Comparison of ENCODE assay signal across 1 cellular context in the genomic region with DNA sequence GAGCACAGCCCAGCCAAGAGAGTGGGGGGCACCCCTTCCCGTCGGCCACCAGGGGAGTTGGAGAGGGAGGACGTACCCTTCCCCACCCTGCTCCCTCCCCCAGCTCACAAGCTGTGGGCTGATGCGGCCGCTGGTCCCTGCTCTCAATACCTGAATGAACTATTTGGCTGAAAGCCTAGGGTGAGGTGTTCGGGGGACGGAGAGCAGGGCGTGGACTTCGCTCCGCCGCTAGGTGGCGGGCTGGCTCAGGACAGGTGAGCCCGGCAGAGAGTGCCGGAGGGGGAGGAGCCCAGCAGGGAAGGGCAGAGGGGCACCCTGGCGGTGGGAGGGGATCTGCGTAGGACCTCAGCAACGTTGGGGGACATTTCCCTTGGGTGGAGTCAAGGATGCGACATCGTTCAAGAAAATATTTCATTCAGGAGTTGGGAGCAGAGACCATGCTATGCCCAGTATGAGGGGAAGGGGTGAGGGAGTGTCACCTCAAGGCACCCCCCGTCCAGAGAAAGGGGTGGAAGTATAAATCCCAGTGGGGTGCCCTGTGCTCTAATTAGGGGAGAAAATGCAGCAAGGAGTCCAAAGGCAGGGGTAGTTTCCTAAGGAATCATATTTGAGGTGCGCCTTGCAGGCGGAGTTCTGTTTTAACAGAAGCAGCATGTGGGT.
A peak's percentile ranks its signal among the peaks of the same experiment; 100 is the strongest.
TF ChIP-seq lines count a peak whose summit lies in the region.

No MANE protein-coding gene starts in this region.

TF ChIP-seq in HepG2, 621 proteins besides CTCF, POLR2A, EP300 and RAD21 (continued from another document and continues in another):
- TF ChIP-seq, protein P1, sequence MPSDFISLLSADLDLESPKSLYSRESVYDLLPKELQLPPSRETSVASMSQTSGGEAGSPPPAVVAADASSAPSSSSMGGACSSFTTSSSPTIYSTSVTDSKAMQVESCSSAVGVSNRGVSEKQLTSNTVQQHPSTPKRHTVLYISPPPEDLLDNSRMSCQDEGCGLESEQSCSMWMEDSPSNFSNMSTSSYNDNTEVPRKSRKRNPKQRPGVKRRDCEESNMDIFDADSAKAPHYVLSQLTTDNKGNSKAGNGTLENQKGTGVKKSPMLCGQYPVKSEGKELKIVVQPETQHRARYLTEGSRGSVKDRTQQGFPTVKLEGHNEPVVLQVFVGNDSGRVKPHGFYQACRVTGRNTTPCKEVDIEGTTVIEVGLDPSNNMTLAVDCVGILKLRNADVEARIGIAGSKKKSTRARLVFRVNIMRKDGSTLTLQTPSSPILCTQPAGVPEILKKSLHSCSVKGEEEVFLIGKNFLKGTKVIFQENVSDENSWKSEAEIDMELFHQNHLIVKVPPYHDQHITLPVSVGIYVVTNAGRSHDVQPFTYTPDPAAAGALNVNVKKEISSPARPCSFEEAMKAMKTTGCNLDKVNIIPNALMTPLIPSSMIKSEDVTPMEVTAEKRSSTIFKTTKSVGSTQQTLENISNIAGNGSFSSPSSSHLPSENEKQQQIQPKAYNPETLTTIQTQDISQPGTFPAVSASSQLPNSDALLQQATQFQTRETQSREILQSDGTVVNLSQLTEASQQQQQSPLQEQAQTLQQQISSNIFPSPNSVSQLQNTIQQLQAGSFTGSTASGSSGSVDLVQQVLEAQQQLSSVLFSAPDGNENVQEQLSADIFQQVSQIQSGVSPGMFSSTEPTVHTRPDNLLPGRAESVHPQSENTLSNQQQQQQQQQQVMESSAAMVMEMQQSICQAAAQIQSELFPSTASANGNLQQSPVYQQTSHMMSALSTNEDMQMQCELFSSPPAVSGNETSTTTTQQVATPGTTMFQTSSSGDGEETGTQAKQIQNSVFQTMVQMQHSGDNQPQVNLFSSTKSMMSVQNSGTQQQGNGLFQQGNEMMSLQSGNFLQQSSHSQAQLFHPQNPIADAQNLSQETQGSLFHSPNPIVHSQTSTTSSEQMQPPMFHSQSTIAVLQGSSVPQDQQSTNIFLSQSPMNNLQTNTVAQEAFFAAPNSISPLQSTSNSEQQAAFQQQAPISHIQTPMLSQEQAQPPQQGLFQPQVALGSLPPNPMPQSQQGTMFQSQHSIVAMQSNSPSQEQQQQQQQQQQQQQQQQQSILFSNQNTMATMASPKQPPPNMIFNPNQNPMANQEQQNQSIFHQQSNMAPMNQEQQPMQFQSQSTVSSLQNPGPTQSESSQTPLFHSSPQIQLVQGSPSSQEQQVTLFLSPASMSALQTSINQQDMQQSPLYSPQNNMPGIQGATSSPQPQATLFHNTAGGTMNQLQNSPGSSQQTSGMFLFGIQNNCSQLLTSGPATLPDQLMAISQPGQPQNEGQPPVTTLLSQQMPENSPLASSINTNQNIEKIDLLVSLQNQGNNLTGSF (CRISPR knock-in tag; IDR thresholded peaks at IDR 0.05): no peak
- no peak for TF ChIP-seq NONO (IDR thresholded peaks at IDR 0.05)
- TF ChIP-seq NONO (CRISPR knock-in tag; conservative IDR thresholded peaks at IDR 0.05): peak; percentile 90
- TF ChIP-seq, protein P2, sequence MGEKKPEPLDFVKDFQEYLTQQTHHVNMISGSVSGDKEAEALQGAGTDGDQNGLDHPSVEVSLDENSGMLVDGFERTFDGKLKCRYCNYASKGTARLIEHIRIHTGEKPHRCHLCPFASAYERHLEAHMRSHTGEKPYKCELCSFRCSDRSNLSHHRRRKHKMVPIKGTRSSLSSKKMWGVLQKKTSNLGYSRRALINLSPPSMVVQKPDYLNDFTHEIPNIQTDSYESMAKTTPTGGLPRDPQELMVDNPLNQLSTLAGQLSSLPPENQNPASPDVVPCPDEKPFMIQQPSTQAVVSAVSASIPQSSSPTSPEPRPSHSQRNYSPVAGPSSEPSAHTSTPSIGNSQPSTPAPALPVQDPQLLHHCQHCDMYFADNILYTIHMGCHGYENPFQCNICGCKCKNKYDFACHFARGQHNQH (CRISPR knock-in tag; IDR thresholded peaks at IDR 0.05): peak; percentile 56; the same call in 1 of the 2 replicates
- peak; percentile 43; the same call in 1 of the 2 replicates for TF ChIP-seq FOXA3 (CRISPR knock-in tag; IDR thresholded peaks at IDR 0.05)
- TF ChIP-seq ISX (CRISPR knock-in tag; conservative IDR thresholded peaks at IDR 0.05): no peak
- peak; percentile 48; the same call in 1 of the 2 replicates for TF ChIP-seq ZBTB38 (CRISPR knock-in tag; IDR thresholded peaks at IDR 0.05)
- TF ChIP-seq, protein P3, sequence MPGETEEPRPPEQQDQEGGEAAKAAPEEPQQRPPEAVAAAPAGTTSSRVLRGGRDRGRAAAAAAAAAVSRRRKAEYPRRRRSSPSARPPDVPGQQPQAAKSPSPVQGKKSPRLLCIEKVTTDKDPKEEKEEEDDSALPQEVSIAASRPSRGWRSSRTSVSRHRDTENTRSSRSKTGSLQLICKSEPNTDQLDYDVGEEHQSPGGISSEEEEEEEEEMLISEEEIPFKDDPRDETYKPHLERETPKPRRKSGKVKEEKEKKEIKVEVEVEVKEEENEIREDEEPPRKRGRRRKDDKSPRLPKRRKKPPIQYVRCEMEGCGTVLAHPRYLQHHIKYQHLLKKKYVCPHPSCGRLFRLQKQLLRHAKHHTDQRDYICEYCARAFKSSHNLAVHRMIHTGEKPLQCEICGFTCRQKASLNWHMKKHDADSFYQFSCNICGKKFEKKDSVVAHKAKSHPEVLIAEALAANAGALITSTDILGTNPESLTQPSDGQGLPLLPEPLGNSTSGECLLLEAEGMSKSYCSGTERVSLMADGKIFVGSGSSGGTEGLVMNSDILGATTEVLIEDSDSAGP (CRISPR knock-in tag; IDR thresholded peaks at IDR 0.05; ENCODE audit: borderline replicate concordance): peak; percentile 62
- TF ChIP-seq SAP130 (CRISPR knock-in tag; IDR thresholded peaks at IDR 0.05; ENCODE audit: low read depth): peak; percentile 67
- TF ChIP-seq, protein P4, sequence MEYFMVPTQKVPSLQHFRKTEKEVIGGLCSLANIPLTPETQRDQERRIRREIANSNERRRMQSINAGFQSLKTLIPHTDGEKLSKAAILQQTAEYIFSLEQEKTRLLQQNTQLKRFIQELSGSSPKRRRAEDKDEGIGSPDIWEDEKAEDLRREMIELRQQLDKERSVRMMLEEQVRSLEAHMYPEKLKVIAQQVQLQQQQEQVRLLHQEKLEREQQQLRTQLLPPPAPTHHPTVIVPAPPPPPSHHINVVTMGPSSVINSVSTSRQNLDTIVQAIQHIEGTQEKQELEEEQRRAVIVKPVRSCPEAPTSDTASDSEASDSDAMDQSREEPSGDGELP (IDR thresholded peaks at IDR 0.05; ENCODE audit: borderline replicate concordance, low read depth): peak; percentile 61; the same call in 1 of the 2 replicates
- no peak for TF ChIP-seq ZNF383 (CRISPR knock-in tag; IDR thresholded peaks at IDR 0.05; ENCODE audit: borderline replicate concordance)
- TF ChIP-seq, protein P5, sequence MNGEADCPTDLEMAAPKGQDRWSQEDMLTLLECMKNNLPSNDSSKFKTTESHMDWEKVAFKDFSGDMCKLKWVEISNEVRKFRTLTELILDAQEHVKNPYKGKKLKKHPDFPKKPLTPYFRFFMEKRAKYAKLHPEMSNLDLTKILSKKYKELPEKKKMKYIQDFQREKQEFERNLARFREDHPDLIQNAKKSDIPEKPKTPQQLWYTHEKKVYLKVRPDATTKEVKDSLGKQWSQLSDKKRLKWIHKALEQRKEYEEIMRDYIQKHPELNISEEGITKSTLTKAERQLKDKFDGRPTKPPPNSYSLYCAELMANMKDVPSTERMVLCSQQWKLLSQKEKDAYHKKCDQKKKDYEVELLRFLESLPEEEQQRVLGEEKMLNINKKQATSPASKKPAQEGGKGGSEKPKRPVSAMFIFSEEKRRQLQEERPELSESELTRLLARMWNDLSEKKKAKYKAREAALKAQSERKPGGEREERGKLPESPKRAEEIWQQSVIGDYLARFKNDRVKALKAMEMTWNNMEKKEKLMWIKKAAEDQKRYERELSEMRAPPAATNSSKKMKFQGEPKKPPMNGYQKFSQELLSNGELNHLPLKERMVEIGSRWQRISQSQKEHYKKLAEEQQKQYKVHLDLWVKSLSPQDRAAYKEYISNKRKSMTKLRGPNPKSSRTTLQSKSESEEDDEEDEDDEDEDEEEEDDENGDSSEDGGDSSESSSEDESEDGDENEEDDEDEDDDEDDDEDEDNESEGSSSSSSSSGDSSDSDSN (CRISPR knock-in tag; IDR thresholded peaks at IDR 0.05): peak; percentile 58; the same call in 1 of the 2 replicates
- TF ChIP-seq, protein P6, sequence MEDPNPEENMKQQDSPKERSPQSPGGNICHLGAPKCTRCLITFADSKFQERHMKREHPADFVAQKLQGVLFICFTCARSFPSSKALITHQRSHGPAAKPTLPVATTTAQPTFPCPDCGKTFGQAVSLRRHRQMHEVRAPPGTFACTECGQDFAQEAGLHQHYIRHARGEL (CRISPR knock-in tag; IDR thresholded peaks at IDR 0.05): 0 out of 2 replicates have a peak, but pooled peaks have one; percentile 31
- peak; percentile 52; the same call in 1 of the 2 replicates for TF ChIP-seq ZMYM4 (CRISPR knock-in tag; IDR thresholded peaks at IDR 0.05)
- peak; percentile 55; the same call in 1 of the 2 replicates for TF ChIP-seq HNRNPL (IDR thresholded peaks at IDR 0.05; ENCODE audit: low read depth, low read length)
- no peak for TF ChIP-seq ISL2 (CRISPR knock-in tag; IDR thresholded peaks at IDR 0.05)
- TF ChIP-seq BORCS8-MEF2B (CRISPR knock-in tag; IDR thresholded peaks at IDR 0.05): peak; percentile 20; the same call in 1 of the 2 replicates
- no peak for TF ChIP-seq HNRNPH1 (optimal IDR thresholded peaks at IDR 0.05; ENCODE audit: low read depth, low read length)
- TF ChIP-seq NFKB2 (CRISPR knock-in tag; IDR thresholded peaks at IDR 0.05; ENCODE audit: borderline replicate concordance): peak; percentile 45; the same call in 1 of the 2 replicates
- peak; percentile 29; the same call in 1 of the 2 replicates for TF ChIP-seq ZNF205 (CRISPR knock-in tag; IDR thresholded peaks at IDR 0.05)
- peak; percentile 87 for TF ChIP-seq SP5 (CRISPR knock-in tag; IDR thresholded peaks at IDR 0.05; ENCODE audit: borderline replicate concordance, low read depth)
- peak; percentile 25; the same call in 1 of the 2 replicates for TF ChIP-seq HDAC2 (CRISPR knock-in tag; IDR thresholded peaks at IDR 0.05)
- TF ChIP-seq, protein P7, sequence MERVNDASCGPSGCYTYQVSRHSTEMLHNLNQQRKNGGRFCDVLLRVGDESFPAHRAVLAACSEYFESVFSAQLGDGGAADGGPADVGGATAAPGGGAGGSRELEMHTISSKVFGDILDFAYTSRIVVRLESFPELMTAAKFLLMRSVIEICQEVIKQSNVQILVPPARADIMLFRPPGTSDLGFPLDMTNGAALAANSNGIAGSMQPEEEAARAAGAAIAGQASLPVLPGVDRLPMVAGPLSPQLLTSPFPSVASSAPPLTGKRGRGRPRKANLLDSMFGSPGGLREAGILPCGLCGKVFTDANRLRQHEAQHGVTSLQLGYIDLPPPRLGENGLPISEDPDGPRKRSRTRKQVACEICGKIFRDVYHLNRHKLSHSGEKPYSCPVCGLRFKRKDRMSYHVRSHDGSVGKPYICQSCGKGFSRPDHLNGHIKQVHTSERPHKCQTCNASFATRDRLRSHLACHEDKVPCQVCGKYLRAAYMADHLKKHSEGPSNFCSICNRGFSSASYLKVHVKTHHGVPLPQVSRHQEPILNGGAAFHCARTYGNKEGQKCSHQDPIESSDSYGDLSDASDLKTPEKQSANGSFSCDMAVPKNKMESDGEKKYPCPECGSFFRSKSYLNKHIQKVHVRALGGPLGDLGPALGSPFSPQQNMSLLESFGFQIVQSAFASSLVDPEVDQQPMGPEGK (CRISPR knock-in tag; IDR thresholded peaks at IDR 0.05): peak; percentile 83
- no peak for TF ChIP-seq ZNF564 (CRISPR knock-in tag; IDR thresholded peaks at IDR 0.05)
- TF ChIP-seq, protein P8, sequence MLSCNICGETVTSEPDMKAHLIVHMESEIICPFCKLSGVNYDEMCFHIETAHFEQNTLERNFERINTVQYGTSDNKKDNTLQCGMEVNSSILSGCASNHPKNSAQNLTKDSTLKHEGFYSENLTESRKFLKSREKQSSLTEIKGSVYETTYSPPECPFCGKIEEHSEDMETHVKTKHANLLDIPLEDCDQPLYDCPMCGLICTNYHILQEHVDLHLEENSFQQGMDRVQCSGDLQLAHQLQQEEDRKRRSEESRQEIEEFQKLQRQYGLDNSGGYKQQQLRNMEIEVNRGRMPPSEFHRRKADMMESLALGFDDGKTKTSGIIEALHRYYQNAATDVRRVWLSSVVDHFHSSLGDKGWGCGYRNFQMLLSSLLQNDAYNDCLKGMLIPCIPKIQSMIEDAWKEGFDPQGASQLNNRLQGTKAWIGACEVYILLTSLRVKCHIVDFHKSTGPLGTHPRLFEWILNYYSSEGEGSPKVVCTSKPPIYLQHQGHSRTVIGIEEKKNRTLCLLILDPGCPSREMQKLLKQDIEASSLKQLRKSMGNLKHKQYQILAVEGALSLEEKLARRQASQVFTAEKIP (CRISPR knock-in tag; IDR thresholded peaks at IDR 0.05; ENCODE audit: borderline replicate concordance): no peak
